ENCODE assay signal across 8 cellular contexts in the genomic region with DNA sequence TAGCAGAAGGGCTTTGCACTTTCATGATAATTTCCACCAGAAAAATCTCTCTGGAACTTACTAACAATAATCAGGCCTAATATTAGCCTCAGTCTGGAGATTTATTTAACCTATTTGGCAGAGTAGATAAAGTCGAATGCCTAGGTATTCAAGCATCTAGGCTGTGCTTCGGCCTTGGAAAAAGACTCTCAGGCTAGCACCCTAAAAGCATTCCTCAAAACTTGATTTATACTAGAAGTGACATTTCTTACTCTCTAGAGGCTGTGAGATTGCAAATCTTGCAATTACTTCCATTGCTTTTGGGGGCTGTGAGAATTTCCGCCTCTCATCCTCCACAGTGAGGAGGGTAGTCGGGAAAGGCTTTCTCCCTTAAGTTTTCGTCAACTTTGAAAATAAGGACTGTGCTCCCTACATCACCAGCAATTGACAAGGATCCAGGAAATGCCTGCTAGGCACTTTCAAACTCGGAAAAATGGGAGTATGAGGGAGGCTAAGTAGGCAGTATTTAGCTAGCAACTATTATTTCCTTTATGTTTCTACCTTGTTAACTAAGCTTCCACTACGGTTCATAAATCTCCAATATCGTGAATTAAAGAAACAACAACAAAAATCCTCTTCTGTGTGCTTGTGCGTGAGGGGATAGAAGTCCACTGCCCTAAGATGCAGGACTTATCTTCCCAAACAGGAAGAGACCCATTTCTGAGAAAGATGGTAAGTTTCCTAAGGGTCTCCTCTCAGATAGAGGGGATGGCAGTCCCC. TPM values are rescaled to one million over a fixed set of nuclear protein-coding genes. Genes with fewer than 3 reads are reported as not detected.
DNase-seq lines count a peak whose midpoint lies in the region; ATAC-seq, FAIRE-seq and TF ChIP-seq lines count a peak whose summit lies in the region.

No MANE protein-coding gene starts in this region.

- H3K4me1 ChIP-seq in GM12878 (ENCODE audit: control insufficient read depth, insufficient read depth, low read length) (no peaks in the 10 kb centered on the region), lung (ENCODE audit: control insufficient read depth in 2 of 2, insufficient read depth in 2 of 2, low read length in 2 of 2) (peaks cover 2 to 7% of the 10 kb centered on the region in 2 donors), upper lobe of left lung (peaks cover 6 to 14% (median 10%) of the 10 kb centered on the region in 4 donors)

- H3K9me3 ChIP-seq in GM12878 (replicated peaks; ENCODE audit: control insufficient read depth, insufficient read depth, low read length) (no peaks in the 10 kb centered on the region), lung (ENCODE audit: control insufficient read depth in 2 of 2, insufficient read depth in 1 of 2, low read length in 1 of 2) (no peaks in the 10 kb centered on the region), upper lobe of left lung (no peaks in the 10 kb centered on the region)

- H3K79me2 ChIP-seq in GM12878 (ENCODE audit: control insufficient read depth, insufficient read depth, low read length), result peaks cover 26% of the 10 kb centered on the region

- intact Hi-C loops in GM12878 (cut with micrococcal nuclease; ENCODE audit: unreplicated experiment), result loop anchor here (1.0 to 10.0 kb wide), 4 partner anchors 122 to 943 kb away; no protein-coding TSS in a partner anchor

- peak overlapping the region; percentile 94 for H3K4me3 Mint-ChIP-seq in activated naive CD4-positive, alpha-beta T cell treated with anti-CD3 and anti-CD28 coated beads, Interleukin-2, amount 50 U/mL, for 24 hours

- 76% methylated on average over 9 of the region's 9 CpGs for WGBS in GM12878 (ENCODE audit: insufficient coverage, insufficient replicate concordance, low lambda C conversion rate, missing lambda C conversion rate)
- 37 to 51% methylated on average over 9 of the region's 9 CpGs for WGBS in lung, 2 donors
- 33 to 36% methylated on average over 9 of the region's 9 CpGs for WGBS in upper lobe of left lung, 2 donors

- RAD21 ChIA-PET in GM12878 (lab: Charles Lee; ENCODE audit: unreplicated experiment), result interaction anchor here (1.3 to 3.6 kb wide), 4 partner anchors 33 to 626 kb away, joined by 4 to 26 read pairs (median 5); no protein-coding TSS in a partner anchor

- no peak for ATAC-seq in GM12878
- no peak for ATAC-seq in lung (ENCODE audit: insufficient read depth, low FRiP score)
- no peak for ATAC-seq in upper lobe of left lung (ENCODE audit: low FRiP score in 2 of 2)
- no peak for ATAC-seq in GM18907 (IDR thresholded peaks at IDR 0.05; ENCODE audit: unreplicated experiment)

- TF ChIP-seq POLR2A in GM12878 (IDR thresholded peaks at IDR 0.05; ENCODE audit: low read depth, low read length) (no peak), upper lobe of left lung (IDR thresholded peaks at IDR 0.05) (no peak)

- H3K4me3 ChIP-seq in GM12878 (peak overlapping the region; percentile 83), lung (peak overlapping the region; percentile 60), upper lobe of left lung (peak overlapping the region; percentile 68 to 84 (median 76))

- FAIRE-seq in GM12878 (lab: Jason Lieb, UNC), result no peak
- no peak for FAIRE-seq in D721Med (lab: Jason Lieb, UNC)

- H3K27me3 Mint-ChIP-seq in activated naive CD4-positive, alpha-beta T cell treated with anti-CD3 and anti-CD28 coated beads, Interleukin-2, amount 50 U/mL, for 24 hours, result peaks cover 22% of the 10 kb centered on the region

- SMC1A ChIA-PET in GM12878 (lab: Charles Lee; ENCODE audit: uncharacterized antibody, unreplicated experiment), result interaction anchor here (0.6 to 2.6 kb wide), 7 partner anchors 11 to 627 kb away, joined by 3 to 30 read pairs (median 6); no protein-coding TSS in a partner anchor

- no peaks in the 10 kb centered on the region; a peak in 1 of 4 replicates for H3K27me3 ChIP-seq in GM12878 (replicated peaks in 1 of 2; ENCODE audit: control insufficient read depth in 2 of 2, insufficient read depth in 2 of 2, low read length in 1 of 2)
- no peaks in the 10 kb centered on the region for H3K27me3 ChIP-seq in lung (ENCODE audit: control insufficient read depth, insufficient read depth)
- H3K27me3 ChIP-seq in upper lobe of left lung, result no peaks in the 10 kb centered on the region

- TF ChIP-seq RAD21 in GM12878 (IDR thresholded peaks at IDR 0.05; ENCODE audit: insufficient read depth, low read depth, low read length), result no peak

- H3K36me3 Mint-ChIP-seq in activated naive CD4-positive, alpha-beta T cell treated with anti-CD3 and anti-CD28 coated beads, Interleukin-2, amount 50 U/mL, for 24 hours, result no peaks in the 10 kb centered on the region

- peak overlapping the region; percentile 92 for H2AFZ ChIP-seq in GM12878 (ENCODE audit: control insufficient read depth, low read depth, low read length)

- no peaks in the 10 kb centered on the region; a peak in 1 of 4 replicates for H3K36me3 ChIP-seq in GM12878 (ENCODE audit: control insufficient read depth in 2 of 2, insufficient read depth in 2 of 2, low read length in 1 of 2)
- no peaks in the 10 kb centered on the region for H3K36me3 ChIP-seq in lung (ENCODE audit: control insufficient read depth in 2 of 2, insufficient read depth in 2 of 2, low read length in 2 of 2)
- no peaks in the 10 kb centered on the region for H3K36me3 ChIP-seq in upper lobe of left lung

- TF ChIP-seq EP300 in GM12878 (IDR thresholded peaks at IDR 0.05; ENCODE audit: borderline replicate concordance in 1 of 2, control insufficient read depth in 1 of 2, low read depth in 2 of 2, low read length in 2 of 2) (no peak), upper lobe of left lung (IDR thresholded peaks at IDR 0.05) (no peak)

- CTCF ChIA-PET in GM12878 (lab: Yijun Ruan, JAX), result interaction anchor here (0.8 to 6.0 kb wide), 8 partner anchors 7 to 640 kb away, joined by 3 to 70 read pairs (median 7); no protein-coding TSS in a partner anchor

- peak overlapping the region; percentile 80 for H3K4me2 ChIP-seq in GM12878 (ENCODE audit: control insufficient read depth, insufficient read depth)

- no peak for DNase-seq in activated naive CD4-positive, alpha-beta T cell (lab: John Stamatoyannopoulos, UW)
- DNase-seq in GM12878 (ENCODE audit: low read depth, low spot score), result no peak
- no peak for DNase-seq in lung (ENCODE audit: low spot score)
- DNase-seq in upper lobe of left lung, result no peak
- DNase-seq in NCI-H2227 treated with DMSO at 0.1 percent for 48 hours (lab: John Stamatoyannopoulos, UW), result no peak
- no peak for DNase-seq in D721Med (ENCODE audit: insufficient read length, low spot score)

- H3K9ac ChIP-seq in GM12878 (ENCODE audit: control insufficient read depth, insufficient read depth, low read length), result peak overlapping the region; percentile 61

- TF ChIP-seq CTCF in GM12878 (IDR thresholded peaks at IDR 0.05 in 2 of 3, conservative IDR thresholded peaks at IDR 0.05 in 1 of 3; ENCODE audit: control insufficient read depth in 2 of 3, extremely low read depth in 1 of 3, insufficient read depth in 1 of 3, low read depth in 3 of 3, low read length in 3 of 3) (no peak), lung (IDR thresholded peaks at IDR 0.05; ENCODE audit: control extremely low read depth, extremely low read depth) (no peak), upper lobe of left lung (IDR thresholded peaks at IDR 0.05) (no peak), D721Med (IDR thresholded peaks at IDR 0.05; ENCODE audit: insufficient read depth, missing control alignments) (no peak)

- H3K27ac ChIP-seq in GM12878 (ENCODE audit: control insufficient read depth, insufficient read depth) (peak overlapping the region; percentile 39), lung (ENCODE audit: low read depth in 1 of 2, low read length in 1 of 2) (peak overlapping the region; percentile 89 to 97), upper lobe of left lung (peak overlapping the region; percentile 96 to 99 (median 98))

- no peak overlapping the region for H3K27ac Mint-ChIP-seq in activated naive CD4-positive, alpha-beta T cell treated with anti-CD3 and anti-CD28 coated beads, Interleukin-2, amount 50 U/mL, for 24 hours

- POLR2A ChIA-PET in GM12878 (lab: Charles Lee), result interaction anchor here (1.2 kb wide), 1 partner anchor 173 kb away, joined by 3 read pairs; no protein-coding TSS in a partner anchor

- H3K9me3 Mint-ChIP-seq in activated naive CD4-positive, alpha-beta T cell treated with anti-CD3 and anti-CD28 coated beads, Interleukin-2, amount 50 U/mL, for 24 hours, result no peaks in the 10 kb centered on the region

- in situ Hi-C loops in GM12878 (cut with MboI), result loop anchor here (5.0 to 10.0 kb wide), 2 partner anchors 625 to 727 kb away; no protein-coding TSS in a partner anchor

- H4K20me1 ChIP-seq in GM12878 (ENCODE audit: control insufficient read depth, insufficient read depth), result no peaks in the 10 kb centered on the region

- peaks cover 43% of the 10 kb centered on the region for H3K4me1 Mint-ChIP-seq in activated naive CD4-positive, alpha-beta T cell treated with anti-CD3 and anti-CD28 coated beads, Interleukin-2, amount 50 U/mL, for 24 hours

- TSS peak; percentile 91 for BruUV-seq in GM12878 (replicated peaks; lab: Mats Ljungman, UMichigan)

RNA-seq across cellular contexts. Expression of a gene that starts 1.1 kb away (rescaled TPM):
- total RNA-seq in GM12878 (2013; cell fraction: nucleolus; rRNA removed), result 8.4 and 11.3 TPM in 2 replicates
- total RNA-seq in GM12878 (2014; rRNA removed), result 22.5 and 23.4 TPM in 2 replicates
- 18.9 and 19.4 TPM in 2 replicates for total RNA-seq in GM12878 (2014; rRNA removed; fragmentation: Illumina TruSeq; extraction: Trizol)
- total RNA-seq in GM12878 (2021), result 27.9 and 30.8 TPM in 2 replicates
- 13.0 TPM for polyA plus RNA-seq in GM12878 (2011; ENCODE audit: low read depth)
- polyA plus RNA-seq in GM12878 (2011; rRNA removed), result 70.5 and 76.6 TPM in 2 replicates
- 51.7 and 62.3 TPM in 2 replicates for polyA plus RNA-seq in GM12878 (2011; cell fraction: cytosol; rRNA removed)
- polyA plus RNA-seq in GM12878 (2011; cell fraction: nucleus; rRNA removed), result 82.7 and 110 TPM in 2 replicates
- 18.6 and 23.4 TPM in 2 replicates for polyA plus RNA-seq in GM12878 (2012)
- 22.6 and 25.2 TPM in 2 replicates for polyA plus RNA-seq in GM12878 (2014; fragmentation: Illumina TruSeq; extraction: Trizol)
- polyA plus RNA-seq in GM12878 (2014; fragmentation: Nextera tagmentation; extraction: Ambion mirVana), result 1 to 10 TPM; 3.8 to 5.7 TPM
- 30.4 and 35.3 TPM in 2 replicates for polyA plus RNA-seq in GM12878 (2014; rRNA removed)
- 1 to 10 TPM; 8.4 to 8.5 TPM for polyA plus RNA-seq in GM12878 (2016; fragmentation: Nextera tagmentation; extraction: Ambion mirVana)
- 42.7 and 46.4 TPM in 2 replicates for polyA minus RNA-seq in GM12878 (2011; rRNA and poly(A)+ RNA removed)
- polyA minus RNA-seq in GM12878 (2011; cell fraction: cytosol; rRNA and poly(A)+ RNA removed), result 13.8 and 14.9 TPM in 2 replicates
- polyA minus RNA-seq in GM12878 (2011; cell fraction: nucleus; rRNA and poly(A)+ RNA removed), result 24.2 and 34.6 TPM in 2 replicates
- total RNA-seq in lung, result 10 to 100 TPM; 67.4 to 96.4 TPM
- polyA plus RNA-seq in lung, result 10 to 100 TPM; 35.7 to 41.9 TPM
- total RNA-seq in upper lobe of left lung, result 10 to 100 TPM; 23.7 to 54.4 (median 42.4) TPM

Comparison
In these comparisons a context has a peak if more than half of its experiments do, and no peak if none do; other contexts are left out.
1. H3K27ac ChIP-seq: peak in every context shown above with its lines; median percentile 98 in upper lobe of left lung; 93 in lung; 39 in GM12878.